In the genomic region with DNA sequence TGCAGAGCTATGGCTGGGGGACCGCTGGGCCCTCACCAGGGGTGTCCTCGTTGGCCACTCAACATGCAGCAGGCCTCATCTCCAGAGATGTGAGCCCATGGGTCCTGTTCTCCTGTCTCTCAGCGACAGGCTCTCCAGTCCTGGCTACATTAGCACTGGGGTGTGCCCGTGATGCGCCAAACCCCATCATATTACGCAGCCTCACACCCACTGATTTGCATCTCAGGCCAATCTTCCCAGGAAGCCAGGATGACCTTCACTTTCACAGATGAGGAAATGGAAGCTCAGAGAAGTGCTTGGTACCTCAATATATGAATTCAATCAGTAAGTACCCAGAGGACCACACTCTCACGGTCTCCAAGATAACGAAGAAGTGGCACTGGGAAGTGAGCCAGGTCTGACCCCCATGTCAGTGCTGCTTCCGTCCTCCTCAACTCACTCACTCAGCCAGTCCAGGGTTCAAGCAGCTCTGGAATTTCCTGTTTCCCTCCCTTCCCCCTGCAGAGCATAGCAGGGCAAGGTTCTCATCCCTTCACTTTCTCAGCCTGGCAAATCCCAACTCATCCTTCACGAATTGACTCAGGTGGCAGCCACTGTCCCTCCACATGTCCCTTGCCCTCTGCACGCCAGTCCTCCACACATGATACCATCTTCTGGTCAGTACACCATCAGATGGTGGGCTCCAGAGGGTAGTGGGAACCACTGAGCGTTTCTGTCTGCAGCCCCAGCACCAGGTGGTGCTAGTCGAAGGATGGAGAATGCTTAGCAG, we compare ENCODE assay signal across 10 cellular contexts. TPM values are rescaled to one million over a fixed set of nuclear protein-coding genes. Genes with fewer than 3 reads are reported as not detected.
DNase-seq lines count a peak whose midpoint lies in the region; ATAC-seq, FAIRE-seq and TF ChIP-seq lines count a peak whose summit lies in the region.
"Had no signal": no experiment of that assay in that cellular context is flagged by ENCODE, and none has a peak within 500 bp of the region (broad histone marks: within the 10 kb centered on the region; RNA-seq: fewer than 3 reads in every experiment).

No MANE protein-coding gene starts in this region.

- no peaks in the 10 kb centered on the region for H3K9me3 Mint-ChIP-seq in WTC11

- H3K27me3 ChIP-seq in gastroesophageal sphincter, result no peaks in the 10 kb centered on the region
- H3K27me3 ChIP-seq in stomach, result no peaks in the 10 kb centered on the region

- DNase-seq in HFF-Myc (ENCODE audit: extremely low read depth, low read depth) (no peak), WTC11 (ENCODE audit: low spot score) (no peak), stomach (no peak), urothelium cell line (ENCODE audit: low spot score) (no peak), GM19239 (ENCODE audit: insufficient read length, low spot score) (no peak)
- no peak for DNase-seq in activated CD4-positive, alpha-beta T cell treated with anti-CD3 and anti-CD28 coated beads for 4 hours
- DNase-seq: activated gamma-delta T cell treated with Interleukin-2 at 50 U/mL for 16 hours, NCI-H1694 treated with DMSO at 0.1 percent for 48 hours had no signal

- TF ChIP-seq EP300 in gastroesophageal sphincter (IDR thresholded peaks at IDR 0.05) (no peak), stomach (IDR thresholded peaks at IDR 0.05) (no peak)

- WGBS in gastroesophageal sphincter (ENCODE audit: low coverage in 1 of 2), 2 donors, result 55 to 76% methylated on average over 4 to 6 of the region's 13 CpGs
- 79 to 86% (median 82%) methylated on average over 13 of the region's 13 CpGs for WGBS in stomach, 5 donors

- no peak for FAIRE-seq in urothelium cell line (lab: Jason Lieb, UNC)
- no peak for FAIRE-seq in GM19239 (lab: Jason Lieb, UNC)

- POLR2A ChIA-PET in WTC11 (lab: Charles Lee), result no interaction called here

- peak; percentile 19 for TF ChIP-seq CTCF in HFF-Myc (IDR thresholded peaks at IDR 0.05; ENCODE audit: low read depth, low read length, missing control alignments)
- TF ChIP-seq CTCF in WTC11 (IDR thresholded peaks at IDR 0.05), result no peak
- TF ChIP-seq CTCF in gastroesophageal sphincter (IDR thresholded peaks at IDR 0.05), result no peak
- TF ChIP-seq CTCF in stomach (IDR thresholded peaks at IDR 0.05), result no peak

- H3K27ac Mint-ChIP-seq in WTC11, result peak overlapping the region; percentile 51

- ATAC-seq in WTC11 (no peak), gastroesophageal sphincter (no peak), HG02759 (IDR thresholded peaks at IDR 0.05; ENCODE audit: unreplicated experiment) (no peak)

- H3K36me3 Mint-ChIP-seq in WTC11, result peaks cover 32% of the 10 kb centered on the region

- peaks cover 8% of the 10 kb centered on the region for H3K4me1 Mint-ChIP-seq in WTC11

- CTCF ChIA-PET in WTC11 (lab: Charles Lee), result interaction anchor here (1.2 to 7.0 kb wide), 4 partner anchors 10 to 67 kb away, joined by 5 to 72 read pairs (median 22); no protein-coding TSS in a partner anchor

- no peaks in the 10 kb centered on the region for H3K9me3 ChIP-seq in gastroesophageal sphincter
- no peaks in the 10 kb centered on the region for H3K9me3 ChIP-seq in stomach

- H3K4me1 ChIP-seq in gastroesophageal sphincter, result peaks cover 4 to 43% (median 19%) of the 10 kb centered on the region in 3 donors
- H3K4me1 ChIP-seq in stomach, result peaks cover 33 to 55% (median 43%) of the 10 kb centered on the region in 4 donors

- H3K27me3 Mint-ChIP-seq in WTC11 (ENCODE audit: low read depth), result no peaks in the 10 kb centered on the region

- H3K4me3 ChIP-seq in HFF-Myc (replicated peaks; ENCODE audit: low read depth, low read length) (no peak overlapping the region), gastroesophageal sphincter (no peak overlapping the region), stomach (no peak overlapping the region)

- H3K27ac ChIP-seq in gastroesophageal sphincter, result peak overlapping the region in 3 of 4 donors; percentile 73 to 81 (median 76)
- H3K27ac ChIP-seq in stomach, result peak overlapping the region in 4 of 5 donors; percentile 65 to 82 (median 72)

- no peak overlapping the region for H3K4me3 Mint-ChIP-seq in WTC11

- TF ChIP-seq POLR2A in gastroesophageal sphincter (IDR thresholded peaks at IDR 0.05) (no peak), stomach (IDR thresholded peaks at IDR 0.05) (no peak)

- intact Hi-C loops in stomach (cut with DNase I; ENCODE audit: low total_unique reads), result no loop called here

- peaks cover 0 to 83% of the 10 kb centered on the region in 2 donors for H3K36me3 ChIP-seq in gastroesophageal sphincter
- peaks cover 53 to 97% (median 85%) of the 10 kb centered on the region in 4 donors for H3K36me3 ChIP-seq in stomach

TF ChIP-seq in WTC11, 78 proteins besides CTCF, POLR2A, EP300 and RAD21:
- TF ChIP-seq ZNF671 (CRISPR knock-in tag; IDR thresholded peaks at IDR 0.05), result no peak

RNA-seq across cellular contexts. Expression of a gene that starts 28.9 kb away (rescaled TPM):
- 32.0 to 45.2 TPM (median 41.5 TPM) in 3 replicates for total RNA-seq in WTC11 (2021)
- 10 to 100 TPM; 42.0 to 68.7 (median 53.7) TPM for total RNA-seq in gastroesophageal sphincter
- total RNA-seq in stomach, result 10 to 100 TPM in 3 of 5 donors, 1 to 10 TPM in 1, not detected in 1; 8.3 to 67.2 (median 44.0) TPM
- polyA plus RNA-seq in stomach, result 10 to 100 TPM; 29.0 to 35.0 (median 29.8) TPM

RNA-seq across cellular contexts. Expression of a gene that starts 33.4 kb away (rescaled TPM):
- total RNA-seq in WTC11 (2021) (17.8 to 24.7 TPM (median 20.4 TPM) in 3 replicates), gastroesophageal sphincter (100 to 1,000 TPM in 1 of 4 donors, 10 to 100 TPM in 3; 39.2 to 127 (median 68.6) TPM), stomach (10 to 100 TPM; 14.0 to 57.4 (median 28.3) TPM)
- polyA plus RNA-seq in stomach, result 10 to 100 TPM; 14.6 to 36.0 (median 32.1) TPM

RNA-seq across cellular contexts. Expression of a gene that starts 45.4 kb away (rescaled TPM):
- total RNA-seq in WTC11 (2021), result 49.1 to 56.3 TPM (median 49.3 TPM) in 3 replicates
- total RNA-seq in gastroesophageal sphincter, result 10 to 100 TPM; 39.5 to 50.2 (median 47.3) TPM
- 100 to 1,000 TPM in 1 of 5 donors, 10 to 100 TPM in 3, 1 to 10 TPM in 1; 5.1 to 261 (median 42.6) TPM for total RNA-seq in stomach
- 10 to 100 TPM; 46.5 to 65.7 (median 64.8) TPM for polyA plus RNA-seq in stomach

RNA-seq across cellular contexts. Expression of a gene that starts 46.2 kb away (rescaled TPM):
- total RNA-seq in WTC11 (2021) (22.1 to 29.3 TPM (median 26.9 TPM) in 3 replicates), gastroesophageal sphincter (1 to 10 TPM in 2 of 4 donors, under 1 TPM in 1, not detected in 1; 0.27 to 1.4 (median 1.3) TPM), stomach (100 to 1,000 TPM in 1 of 5 donors, 1 to 10 TPM in 3, not detected in 1; 3.5 to 120 (median 6.5) TPM)
- 1 to 10 TPM in 2 of 3 donors, under 1 TPM in 1; 0.76 to 2.7 (median 1.8) TPM for polyA plus RNA-seq in stomach
